Comparison of ENCODE assay signal across 11 cellular contexts in genomic region chr2:8546319-8547283, GRCh38.
A peak's percentile ranks its signal among the peaks of the same experiment; 100 is the strongest.
DNase-seq lines count a peak whose midpoint lies in the region; ATAC-seq and TF ChIP-seq lines count a peak whose summit lies in the region.
"Had no signal": no experiment of that assay in that cellular context is flagged by ENCODE, and none has a peak within 500 bp of the region (broad histone marks: within the 10 kb centered on the region; RNA-seq: fewer than 3 reads in every experiment).

No MANE protein-coding gene starts in this region.

- H3K9me3 Mint-ChIP-seq in effector memory CD8-positive, alpha-beta T cell = no peaks in the 10 kb centered on the region

- H3K4me3 ChIP-seq in right atrium auricular region (no peak overlapping the region), RWPE2 (ENCODE audit: severe bottlenecking) (no peak overlapping the region), suprapubic skin (no peak overlapping the region)
- H3K4me3 ChIP-seq: tibial nerve had no signal

- no peak for TF ChIP-seq CTCF in right atrium auricular region (IDR thresholded peaks at IDR 0.05)
- no peak for TF ChIP-seq CTCF in RWPE2 (IDR thresholded peaks at IDR 0.05; ENCODE audit: poor library complexity, severe bottlenecking)
- no peak for TF ChIP-seq CTCF in suprapubic skin (IDR thresholded peaks at IDR 0.05)

- no peak for ATAC-seq in Right ventricle myocardium inferior
- ATAC-seq in RWPE2 (ENCODE audit: low read depth) = no peak
- ATAC-seq in effector memory CD8-positive, alpha-beta T cell (replicated peaks) = no peak
- ATAC-seq in HG03520 (IDR thresholded peaks at IDR 0.05; ENCODE audit: unreplicated experiment) = no peak
- ATAC-seq in HG02885 (IDR thresholded peaks at IDR 0.05; ENCODE audit: poor library complexity, unreplicated experiment) = no peak

- peaks cover 17% of the 10 kb centered on the region for H3K36me3 Mint-ChIP-seq in effector memory CD8-positive, alpha-beta T cell (ENCODE audit: insufficient read depth)

- peak overlapping the region in 1 of 2 donors; percentile 13 for H3K27ac Mint-ChIP-seq in effector memory CD8-positive, alpha-beta T cell

- H3K9me3 ChIP-seq in right atrium auricular region (no peaks in the 10 kb centered on the region), RWPE2 (ENCODE audit: severe bottlenecking) (no peaks in the 10 kb centered on the region), suprapubic skin (no peaks in the 10 kb centered on the region)
- H3K9me3 ChIP-seq: tibial nerve had no signal

- H3K27me3 ChIP-seq in right atrium auricular region (no peaks in the 10 kb centered on the region), RWPE2 (ENCODE audit: insufficient read depth, poor library complexity, severe bottlenecking) (no peaks in the 10 kb centered on the region), suprapubic skin (no peaks in the 10 kb centered on the region)
- H3K27me3 ChIP-seq: tibial nerve had no signal

- intact Hi-C loops in Right ventricle myocardium inferior (cut with DNase I) = no loop called here

- H3K36me3 ChIP-seq in right atrium auricular region (no peaks in the 10 kb centered on the region), RWPE2 (ENCODE audit: low read depth) (no peaks in the 10 kb centered on the region), suprapubic skin (no peaks in the 10 kb centered on the region)
- H3K36me3 ChIP-seq: tibial nerve had no signal

- peak overlapping the region; percentile 14 to 21 for H3K4me3 Mint-ChIP-seq in effector memory CD8-positive, alpha-beta T cell

- TF ChIP-seq POLR2A in suprapubic skin (IDR thresholded peaks at IDR 0.05) = no peak

- peak; percentile 68 for DNase-seq in Right ventricle myocardium inferior (ENCODE audit: missing footprints)
- DNase-seq in right atrium auricular region (ENCODE audit: low spot score) = no peak
- DNase-seq in RWPE2 (ENCODE audit: low spot score) = peak; percentile 30
- DNase-seq in effector memory CD8-positive, alpha-beta T cell = no peak
- peak; percentile 64 to 69 for DNase-seq in suprapubic skin (ENCODE audit: low spot score in 2 of 2)
- DNase-seq in stimulated activated naive CD4-positive, alpha-beta T cell (lab: John Stamatoyannopoulos, UW) = no peak
- DNase-seq: NCI-H187 treated with DMSO at 0.1 percent for 48 hours had no signal

- TF ChIP-seq EP300 in suprapubic skin (IDR thresholded peaks at IDR 0.05) = no peak

- H3K27ac ChIP-seq in right atrium auricular region = no peak overlapping the region
- no peak overlapping the region for H3K27ac ChIP-seq in RWPE2 (ENCODE audit: poor library complexity, severe bottlenecking)
- H3K27ac ChIP-seq in suprapubic skin = no peak overlapping the region
- H3K27ac ChIP-seq: C4-2B, tibial nerve had no signal

- no peaks in the 10 kb centered on the region for H3K27me3 Mint-ChIP-seq in effector memory CD8-positive, alpha-beta T cell

- 84% methylated on average over 23 of the region's 25 CpGs for WGBS in suprapubic skin

- peaks cover 53 to 64% of the 10 kb centered on the region in 2 donors for H3K4me1 Mint-ChIP-seq in effector memory CD8-positive, alpha-beta T cell (ENCODE audit: low read depth in 2 of 2)

- peaks cover 0 to 32% of the 10 kb centered on the region in 2 donors for H3K4me1 ChIP-seq in right atrium auricular region
- H3K4me1 ChIP-seq in RWPE2 (ENCODE audit: insufficient read depth, poor library complexity, severe bottlenecking) = no peaks in the 10 kb centered on the region
- peaks cover 24% of the 10 kb centered on the region for H3K4me1 ChIP-seq in suprapubic skin

Comparison
In these comparisons a context has a peak if more than half of its experiments do, and no peak if none do; other contexts are left out.
1. DNase-seq: peak in Right ventricle myocardium inferior (single experiment), RWPE2 (single experiment) and suprapubic skin (2 of 2); none in right atrium auricular region (single experiment), effector memory CD8-positive, alpha-beta T cell (0 of 3) and stimulated activated naive CD4-positive, alpha-beta T cell (0 of 6).